1 cellular context compared by ENCODE assay signal in the genomic region with DNA sequence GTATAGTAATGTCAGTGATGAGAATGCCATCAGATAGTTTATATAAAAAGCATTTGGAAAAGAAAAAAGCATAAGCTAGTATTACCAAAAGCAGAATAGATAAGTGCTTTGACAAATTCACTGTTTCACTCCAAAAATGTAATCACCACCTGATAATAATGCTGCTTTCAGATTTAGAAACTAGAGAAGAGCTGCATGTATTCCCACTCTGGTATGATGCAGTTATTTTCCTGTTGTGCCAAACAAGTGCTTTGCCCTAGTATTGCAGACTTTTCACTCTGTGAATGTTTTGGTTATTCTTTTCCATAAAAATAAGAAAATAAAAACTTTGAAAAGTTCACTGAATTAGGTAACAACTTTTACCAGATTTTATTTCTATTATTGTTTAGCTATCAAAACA.
TF ChIP-seq lines count a peak whose summit lies in the region.

No MANE protein-coding gene starts in this region.

TF ChIP-seq in GM12878, 131 proteins besides CTCF, POLR2A, EP300 and RAD21 (continued from another document):
- TF ChIP-seq BHLHE40 (IDR thresholded peaks at IDR 0.05; ENCODE audit: borderline replicate concordance in 1 of 2, low read depth in 2 of 2, low read length in 1 of 2), result no peak
- no peak for TF ChIP-seq SUPT20H (IDR thresholded peaks at IDR 0.05; ENCODE audit: borderline replicate concordance, control insufficient read depth, low read depth, low read length)
- no peak for TF ChIP-seq NR2F1 (conservative IDR thresholded peaks at IDR 0.05)
- TF ChIP-seq IKZF1 (conservative IDR thresholded peaks at IDR 0.05), result no peak
- TF ChIP-seq ATF7 (IDR thresholded peaks at IDR 0.05; ENCODE audit: low read depth), result no peak
- TF ChIP-seq, protein P1, sequence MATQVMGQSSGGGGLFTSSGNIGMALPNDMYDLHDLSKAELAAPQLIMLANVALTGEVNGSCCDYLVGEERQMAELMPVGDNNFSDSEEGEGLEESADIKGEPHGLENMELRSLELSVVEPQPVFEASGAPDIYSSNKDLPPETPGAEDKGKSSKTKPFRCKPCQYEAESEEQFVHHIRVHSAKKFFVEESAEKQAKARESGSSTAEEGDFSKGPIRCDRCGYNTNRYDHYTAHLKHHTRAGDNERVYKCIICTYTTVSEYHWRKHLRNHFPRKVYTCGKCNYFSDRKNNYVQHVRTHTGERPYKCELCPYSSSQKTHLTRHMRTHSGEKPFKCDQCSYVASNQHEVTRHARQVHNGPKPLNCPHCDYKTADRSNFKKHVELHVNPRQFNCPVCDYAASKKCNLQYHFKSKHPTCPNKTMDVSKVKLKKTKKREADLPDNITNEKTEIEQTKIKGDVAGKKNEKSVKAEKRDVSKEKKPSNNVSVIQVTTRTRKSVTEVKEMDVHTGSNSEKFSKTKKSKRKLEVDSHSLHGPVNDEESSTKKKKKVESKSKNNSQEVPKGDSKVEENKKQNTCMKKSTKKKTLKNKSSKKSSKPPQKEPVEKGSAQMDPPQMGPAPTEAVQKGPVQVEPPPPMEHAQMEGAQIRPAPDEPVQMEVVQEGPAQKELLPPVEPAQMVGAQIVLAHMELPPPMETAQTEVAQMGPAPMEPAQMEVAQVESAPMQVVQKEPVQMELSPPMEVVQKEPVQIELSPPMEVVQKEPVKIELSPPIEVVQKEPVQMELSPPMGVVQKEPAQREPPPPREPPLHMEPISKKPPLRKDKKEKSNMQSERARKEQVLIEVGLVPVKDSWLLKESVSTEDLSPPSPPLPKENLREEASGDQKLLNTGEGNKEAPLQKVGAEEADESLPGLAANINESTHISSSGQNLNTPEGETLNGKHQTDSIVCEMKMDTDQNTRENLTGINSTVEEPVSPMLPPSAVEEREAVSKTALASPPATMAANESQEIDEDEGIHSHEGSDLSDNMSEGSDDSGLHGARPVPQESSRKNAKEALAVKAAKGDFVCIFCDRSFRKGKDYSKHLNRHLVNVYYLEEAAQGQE (IDR thresholded peaks at IDR 0.05; ENCODE audit: low read depth, low read length), result no peak
- no peak for TF ChIP-seq NR2C2 (IDR thresholded peaks at IDR 0.05; ENCODE audit: borderline replicate concordance, control insufficient read depth, insufficient read length, low read depth)
- no peak for TF ChIP-seq SRF (IDR thresholded peaks at IDR 0.05; ENCODE audit: low read depth in 2 of 2, low read length in 2 of 2)
- no peak for TF ChIP-seq TCF7 (IDR thresholded peaks at IDR 0.05; ENCODE audit: borderline replicate concordance)
- TF ChIP-seq ZNF24 (IDR thresholded peaks at IDR 0.05), result no peak
TF ChIP-seq in GM12878: peak in this region for 0.
